In the genomic region with DNA sequence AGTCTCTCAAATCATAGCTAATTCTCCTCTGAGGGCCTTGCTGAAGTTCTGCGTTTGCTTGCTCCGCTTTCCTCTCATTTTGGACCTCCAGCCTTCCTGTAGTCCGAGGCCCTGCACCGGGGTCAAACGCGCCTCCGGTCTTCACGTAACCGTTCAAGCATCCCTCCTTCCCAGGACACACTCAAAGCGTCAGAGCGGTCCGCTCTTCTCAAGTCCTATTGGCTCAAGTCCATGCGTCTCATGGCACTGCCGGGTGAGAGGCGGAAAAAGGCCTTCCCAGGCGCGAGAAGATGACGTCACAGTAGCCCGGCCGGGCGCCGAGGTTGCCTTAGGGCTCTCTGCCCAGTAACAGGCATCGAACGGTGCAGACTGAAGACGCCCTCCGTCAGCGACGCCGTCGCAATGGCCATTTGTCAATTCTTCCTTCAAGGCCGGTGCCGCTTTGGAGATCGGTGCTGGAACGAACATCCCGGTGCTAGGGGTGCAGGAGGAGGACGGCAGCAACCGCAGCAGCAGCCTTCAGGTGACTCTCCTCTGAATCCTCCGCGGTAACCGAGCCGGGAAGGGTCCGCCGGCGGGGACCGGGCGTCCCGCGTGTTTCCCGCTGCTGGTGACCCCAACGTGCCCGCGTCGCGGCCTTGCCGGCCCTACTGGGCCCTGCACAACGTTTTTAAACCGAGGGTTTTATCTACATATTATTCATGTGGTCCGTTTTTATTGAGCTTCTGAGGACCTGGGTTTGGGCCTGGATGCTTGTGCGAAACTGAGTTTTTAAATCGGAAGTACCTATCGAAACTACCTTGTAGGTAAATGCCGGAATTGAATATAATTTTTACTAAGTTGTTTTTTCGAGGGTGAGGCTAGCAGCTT, we compare ENCODE assay signal across 8 cellular contexts. TPM values are rescaled to one million over a fixed set of nuclear protein-coding genes. Genes with fewer than 3 reads are reported as not detected.
DNase-seq lines count a peak whose midpoint lies in the region; TF ChIP-seq lines count a peak whose summit lies in the region.

A gene with protein sequence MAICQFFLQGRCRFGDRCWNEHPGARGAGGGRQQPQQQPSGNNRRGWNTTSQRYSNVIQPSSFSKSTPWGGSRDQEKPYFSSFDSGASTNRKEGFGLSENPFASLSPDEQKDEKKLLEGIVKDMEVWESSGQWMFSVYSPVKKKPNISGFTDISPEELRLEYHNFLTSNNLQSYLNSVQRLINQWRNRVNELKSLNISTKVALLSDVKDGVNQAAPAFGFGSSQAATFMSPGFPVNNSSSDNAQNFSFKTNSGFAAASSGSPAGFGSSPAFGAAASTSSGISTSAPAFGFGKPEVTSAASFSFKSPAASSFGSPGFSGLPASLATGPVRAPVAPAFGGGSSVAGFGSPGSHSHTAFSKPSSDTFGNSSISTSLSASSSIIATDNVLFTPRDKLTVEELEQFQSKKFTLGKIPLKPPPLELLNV (plus strand): TSS at position 365 of the 870 bp plus-strand sequence. CDS start 38 bp downstream, at position 403.

- H2AFZ ChIP-seq in neuron (ENCODE audit: low read depth, low read length), result peak within 1 kb of the TSS; percentile 29

- H3K36me3 ChIP-seq in neuron (ENCODE audit: insufficient read depth, low read length), result peaks cover 22% of the 10 kb centered on the region
- H3K36me3 ChIP-seq in subcutaneous abdominal adipose tissue (ENCODE audit: control insufficient read depth in 5 of 5, insufficient read depth in 5 of 5, low read length in 5 of 5), result peaks cover 3 to 11% (median 7%) of the 10 kb centered on the region in 5 donors

- POLR2A ChIA-PET in HEK293T (lab: Yijun Ruan, JAX), result interaction anchor here (0.7 to 2.0 kb wide), 7 partner anchors 10 to 91 kb away, joined by 3 to 28 read pairs (median 5); a partner anchor contains a TSS

- H3K27me3 ChIP-seq in neuron (ENCODE audit: insufficient read depth, low read length) (no peaks in the 10 kb centered on the region), subcutaneous abdominal adipose tissue (ENCODE audit: control insufficient read depth in 5 of 5, insufficient read depth in 4 of 5, low read length in 5 of 5) (no peaks in the 10 kb centered on the region)

- H3K4me1 ChIP-seq in neuron (ENCODE audit: insufficient read depth, low read length) (peaks cover 7% of the 10 kb centered on the region), subcutaneous abdominal adipose tissue (ENCODE audit: control insufficient read depth in 5 of 5, insufficient read depth in 5 of 5, low read length in 5 of 5) (peaks cover 2 to 22% (median 17%) of the 10 kb centered on the region in 5 donors)

- DNase-seq in GF-D8 (lab: John Stamatoyannopoulos, UW), result peak; percentile 99
- DNase-seq in HEK293T (ENCODE audit: extremely low spot score), result peak; percentile 95
- peak; percentile 99 for DNase-seq in MV-4-11 (lab: John Stamatoyannopoulos, UW)
- DNase-seq in SK-MEL-5 (ENCODE audit: low read depth, low spot score), result peak; percentile 100
- peak; percentile 96 for DNase-seq in activated naive CD4-positive, alpha-beta T cell treated with Interleukin-2 at 50 U/mL for 16 hours
- peak; percentile 99 for DNase-seq in foreskin melanocyte

- no peaks in the 10 kb centered on the region for H3K9me3 ChIP-seq in neuron (ENCODE audit: low read length)
- no peaks in the 10 kb centered on the region for H3K9me3 ChIP-seq in subcutaneous abdominal adipose tissue (ENCODE audit: control insufficient read depth in 5 of 5, low read length in 5 of 5)

- H3K4me3 ChIP-seq in neuron (ENCODE audit: low read length), result peak within 1 kb of the TSS; percentile 63
- H3K4me3 ChIP-seq in subcutaneous abdominal adipose tissue (ENCODE audit: low read depth in 1 of 5, low read length in 5 of 5), result peak within 1 kb of the TSS; percentile 67 to 98 (median 96)

- CTCF ChIA-PET in HEK293T (lab: Yijun Ruan, JAX), result no interaction called here

- in situ Hi-C loops in SK-MEL-5 (cut with HindIII; ENCODE audit: low pct_unique_long_range_greater_than_20kb, low sequenced_read_pairs), result no loop called here

- peak within 1 kb of the TSS; percentile 94 for H3K27ac ChIP-seq in subcutaneous abdominal adipose tissue (ENCODE audit: low read depth, low read length)

- peak within 1 kb of the TSS; percentile 86 to 97 (median 96) for H3K9ac ChIP-seq in subcutaneous abdominal adipose tissue (ENCODE audit: low read length in 5 of 5)

TF ChIP-seq in HEK293T, 16 proteins besides CTCF, POLR2A, EP300 and RAD21:
- TF ChIP-seq ELF4 (IDR thresholded peaks at IDR 0.05) (peak; percentile 56; the same call in 1 of the 2 replicates), CTBP1 (IDR thresholded peaks at IDR 0.05; ENCODE audit: borderline replicate concordance) (no peak), TARDBP (IDR thresholded peaks at IDR 0.05) (no peak), L3MBTL2 (conservative IDR thresholded peaks at IDR 0.05) (peak; percentile 78), SUZ12 (IDR thresholded peaks at IDR 0.05) (no peak)
- TF ChIP-seq, protein P1, sequence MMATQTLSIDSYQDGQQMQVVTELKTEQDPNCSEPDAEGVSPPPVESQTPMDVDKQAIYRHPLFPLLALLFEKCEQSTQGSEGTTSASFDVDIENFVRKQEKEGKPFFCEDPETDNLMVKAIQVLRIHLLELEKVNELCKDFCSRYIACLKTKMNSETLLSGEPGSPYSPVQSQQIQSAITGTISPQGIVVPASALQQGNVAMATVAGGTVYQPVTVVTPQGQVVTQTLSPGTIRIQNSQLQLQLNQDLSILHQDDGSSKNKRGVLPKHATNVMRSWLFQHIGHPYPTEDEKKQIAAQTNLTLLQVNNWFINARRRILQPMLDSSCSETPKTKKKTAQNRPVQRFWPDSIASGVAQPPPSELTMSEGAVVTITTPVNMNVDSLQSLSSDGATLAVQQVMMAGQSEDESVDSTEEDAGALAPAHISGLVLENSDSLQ (IDR thresholded peaks at IDR 0.05), result peak; percentile 73

RNA-seq across cellular contexts. Expression of the gene that starts here (rescaled TPM):
- 86.5 and 93.5 TPM in 2 replicates for total RNA-seq in SK-MEL-5 (2014; rRNA removed; shearing (Covaris generic))
- polyA plus RNA-seq in SK-MEL-5 (2015; cell fraction: cytosol; rRNA removed), result 67.5 and 76.7 TPM in 2 replicates
- 201 and 226 TPM in 2 replicates for polyA plus RNA-seq in SK-MEL-5 (2015; cell fraction: nucleus; rRNA removed)

Comparison
In these comparisons a context has a peak if more than half of its experiments do, and no peak if none do; other contexts are left out.
1. Peak in every context shown above with its lines: DNase-seq, H3K4me3 ChIP-seq and H3K27ac ChIP-seq.